1 cellular context compared by ENCODE assay signal in genomic region chr1:168225476-168226190, GRCh38.
TF ChIP-seq lines count a peak whose summit lies in the region.

Gene SFT2D2, plus strand, starts transcription at chr1:168226004. Its CDS starts 76 bp downstream, at chr1:168226080.

TF ChIP-seq in GM12878, 131 proteins besides CTCF, POLR2A, EP300 and RAD21 (continued from another document and continues in another):
- TF ChIP-seq, protein P1, sequence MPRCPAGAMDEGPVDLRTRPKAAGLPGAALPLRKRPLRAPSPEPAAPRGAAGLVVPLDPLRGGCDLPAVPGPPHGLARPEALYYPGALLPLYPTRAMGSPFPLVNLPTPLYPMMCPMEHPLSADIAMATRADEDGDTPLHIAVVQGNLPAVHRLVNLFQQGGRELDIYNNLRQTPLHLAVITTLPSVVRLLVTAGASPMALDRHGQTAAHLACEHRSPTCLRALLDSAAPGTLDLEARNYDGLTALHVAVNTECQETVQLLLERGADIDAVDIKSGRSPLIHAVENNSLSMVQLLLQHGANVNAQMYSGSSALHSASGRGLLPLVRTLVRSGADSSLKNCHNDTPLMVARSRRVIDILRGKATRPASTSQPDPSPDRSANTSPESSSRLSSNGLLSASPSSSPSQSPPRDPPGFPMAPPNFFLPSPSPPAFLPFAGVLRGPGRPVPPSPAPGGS (IDR thresholded peaks at IDR 0.05; ENCODE audit: borderline replicate concordance, insufficient read depth, low read depth, low read length, poor library complexity, severe bottlenecking), result no peak
- TF ChIP-seq GATAD2B (conservative IDR thresholded peaks at IDR 0.05; ENCODE audit: low read depth) (peak; percentile 98), POU2F2 (IDR thresholded peaks at IDR 0.05; ENCODE audit: borderline replicate concordance, low read depth, low read length) (peak; percentile 57; the same call in 2 of the 3 replicates), POLR2AphosphoS5 (IDR thresholded peaks at IDR 0.05; ENCODE audit: low read length) (peak; percentile 78), SIN3A (IDR thresholded peaks at IDR 0.05; ENCODE audit: low read depth, low read length) (peak; percentile 56; the same call in 1 of the 2 replicates), TCF12 (IDR thresholded peaks at IDR 0.05; ENCODE audit: low read depth, low read length) (peak; percentile 73; the same call in 1 of the 2 replicates), NKRF (conservative IDR thresholded peaks at IDR 0.05) (peak; percentile 87), PAX5 (IDR thresholded peaks at IDR 0.05; ENCODE audit: borderline replicate concordance, low read depth, low read length) (no peak), CBX5 (IDR thresholded peaks at IDR 0.05; ENCODE audit: low read depth) (0 out of 2 replicates have a peak, but pooled peaks have one; percentile 6), KAT2A (conservative IDR thresholded peaks at IDR 0.05; ENCODE audit: control insufficient read depth, low read depth, low read length) (no peak), MAX (IDR thresholded peaks at IDR 0.05; ENCODE audit: low read depth, low read length) (peak; percentile 92), ATF3 (IDR thresholded peaks at IDR 0.05; ENCODE audit: borderline replicate concordance, extremely low read depth, low read depth, low read length) (no peak), SIX5 (IDR thresholded peaks at IDR 0.05; ENCODE audit: low read depth, low read length, severe bottlenecking) (no peak), CHD4 (IDR thresholded peaks at IDR 0.05) (no peak), HCFC1 (IDR thresholded peaks at IDR 0.05; ENCODE audit: low read length) (peak; percentile 50; the same call in 1 of the 2 replicates), NR2F1 (conservative IDR thresholded peaks at IDR 0.05) (0 out of 2 replicates have a peak, but pooled peaks have one; percentile 24), RUNX3 (IDR thresholded peaks at IDR 0.05; ENCODE audit: low read length) (peak; percentile 35), NFXL1 (IDR thresholded peaks at IDR 0.05; ENCODE audit: borderline replicate concordance) (no peak), TCF3 (IDR thresholded peaks at IDR 0.05; ENCODE audit: borderline replicate concordance, insufficient read depth, low read depth, low read length) (peak; percentile 89), NR2C1 (IDR thresholded peaks at IDR 0.05) (peak; percentile 47; the same call in 1 of the 2 replicates), SMAD5 (IDR thresholded peaks at IDR 0.05; ENCODE audit: low read depth) (peak; percentile 64; the same call in 1 of the 2 replicates), TBL1XR1 (IDR thresholded peaks at IDR 0.05; ENCODE audit: low read depth, low read length) (no peak; the same call in 1 of the 2 replicates), ZZZ3 (IDR thresholded peaks at IDR 0.05; ENCODE audit: control insufficient read depth, insufficient read length, low read depth) (no peak), DPF2 (IDR thresholded peaks at IDR 0.05) (peak; percentile 79), ZNF217 (IDR thresholded peaks at IDR 0.05) (peak; percentile 55; the same call in 1 of the 2 replicates), HSF1 (IDR thresholded peaks at IDR 0.05; ENCODE audit: low read depth, low read length) (no peak), EZH2 (IDR thresholded peaks at IDR 0.05; ENCODE audit: borderline replicate concordance, control insufficient read depth, low read depth, low read length) (no peak), SKIL (IDR thresholded peaks at IDR 0.05; ENCODE audit: low read depth, poor library complexity, severe bottlenecking) (no peak), ZNF207 (IDR thresholded peaks at IDR 0.05; ENCODE audit: borderline replicate concordance) (0 out of 2 replicates have a peak, but pooled peaks have one; percentile 64), SREBF2 (IDR thresholded peaks at IDR 0.05; ENCODE audit: low read length) (no peak), IKZF1 (conservative IDR thresholded peaks at IDR 0.05) (peak; percentile 85), RB1 (IDR thresholded peaks at IDR 0.05; ENCODE audit: borderline replicate concordance) (peak; percentile 92; the same call in 1 of the 2 replicates), MYC (IDR thresholded peaks at IDR 0.05; ENCODE audit: insufficient read depth, insufficient read length, insufficient replicate concordance, low read length, severe bottlenecking) (peak; percentile 92), SREBF1 (IDR thresholded peaks at IDR 0.05; ENCODE audit: low read length) (no peak), RBBP5 (conservative IDR thresholded peaks at IDR 0.05) (no peak), RELB (IDR thresholded peaks at IDR 0.05; ENCODE audit: low read depth) (no peak)
- TF ChIP-seq, protein P2, sequence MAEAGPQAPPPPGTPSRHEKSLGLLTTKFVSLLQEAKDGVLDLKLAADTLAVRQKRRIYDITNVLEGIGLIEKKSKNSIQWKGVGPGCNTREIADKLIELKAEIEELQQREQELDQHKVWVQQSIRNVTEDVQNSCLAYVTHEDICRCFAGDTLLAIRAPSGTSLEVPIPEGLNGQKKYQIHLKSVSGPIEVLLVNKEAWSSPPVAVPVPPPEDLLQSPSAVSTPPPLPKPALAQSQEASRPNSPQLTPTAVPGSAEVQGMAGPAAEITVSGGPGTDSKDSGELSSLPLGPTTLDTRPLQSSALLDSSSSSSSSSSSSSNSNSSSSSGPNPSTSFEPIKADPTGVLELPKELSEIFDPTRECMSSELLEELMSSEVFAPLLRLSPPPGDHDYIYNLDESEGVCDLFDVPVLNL (IDR thresholded peaks at IDR 0.05; ENCODE audit: low read depth, low read length), result 0 out of 2 replicates have a peak, but pooled peaks have one; percentile 38
- TF ChIP-seq, protein P3, sequence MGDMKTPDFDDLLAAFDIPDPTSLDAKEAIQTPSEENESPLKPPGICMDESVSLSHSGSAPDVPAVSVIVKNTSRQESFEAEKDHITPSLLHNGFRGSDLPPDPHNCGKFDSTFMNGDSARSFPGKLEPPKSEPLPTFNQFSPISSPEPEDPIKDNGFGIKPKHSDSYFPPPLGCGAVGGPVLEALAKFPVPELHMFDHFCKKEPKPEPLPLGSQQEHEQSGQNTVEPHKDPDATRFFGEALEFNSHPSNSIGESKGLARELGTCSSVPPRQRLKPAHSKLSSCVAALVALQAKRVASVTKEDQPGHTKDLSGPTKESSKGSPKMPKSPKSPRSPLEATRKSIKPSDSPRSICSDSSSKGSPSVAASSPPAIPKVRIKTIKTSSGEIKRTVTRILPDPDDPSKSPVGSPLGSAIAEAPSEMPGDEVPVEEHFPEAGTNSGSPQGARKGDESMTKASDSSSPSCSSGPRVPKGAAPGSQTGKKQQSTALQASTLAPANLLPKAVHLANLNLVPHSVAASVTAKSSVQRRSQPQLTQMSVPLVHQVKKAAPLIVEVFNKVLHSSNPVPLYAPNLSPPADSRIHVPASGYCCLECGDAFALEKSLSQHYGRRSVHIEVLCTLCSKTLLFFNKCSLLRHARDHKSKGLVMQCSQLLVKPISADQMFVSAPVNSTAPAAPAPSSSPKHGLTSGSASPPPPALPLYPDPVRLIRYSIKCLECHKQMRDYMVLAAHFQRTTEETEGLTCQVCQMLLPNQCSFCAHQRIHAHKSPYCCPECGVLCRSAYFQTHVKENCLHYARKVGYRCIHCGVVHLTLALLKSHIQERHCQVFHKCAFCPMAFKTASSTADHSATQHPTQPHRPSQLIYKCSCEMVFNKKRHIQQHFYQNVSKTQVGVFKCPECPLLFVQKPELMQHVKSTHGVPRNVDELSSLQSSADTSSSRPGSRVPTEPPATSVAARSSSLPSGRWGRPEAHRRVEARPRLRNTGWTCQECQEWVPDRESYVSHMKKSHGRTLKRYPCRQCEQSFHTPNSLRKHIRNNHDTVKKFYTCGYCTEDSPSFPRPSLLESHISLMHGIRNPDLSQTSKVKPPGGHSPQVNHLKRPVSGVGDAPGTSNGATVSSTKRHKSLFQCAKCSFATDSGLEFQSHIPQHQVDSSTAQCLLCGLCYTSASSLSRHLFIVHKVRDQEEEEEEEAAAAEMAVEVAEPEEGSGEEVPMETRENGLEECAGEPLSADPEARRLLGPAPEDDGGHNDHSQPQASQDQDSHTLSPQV (IDR thresholded peaks at IDR 0.05), result peak; percentile 92
- TF ChIP-seq, protein P4, sequence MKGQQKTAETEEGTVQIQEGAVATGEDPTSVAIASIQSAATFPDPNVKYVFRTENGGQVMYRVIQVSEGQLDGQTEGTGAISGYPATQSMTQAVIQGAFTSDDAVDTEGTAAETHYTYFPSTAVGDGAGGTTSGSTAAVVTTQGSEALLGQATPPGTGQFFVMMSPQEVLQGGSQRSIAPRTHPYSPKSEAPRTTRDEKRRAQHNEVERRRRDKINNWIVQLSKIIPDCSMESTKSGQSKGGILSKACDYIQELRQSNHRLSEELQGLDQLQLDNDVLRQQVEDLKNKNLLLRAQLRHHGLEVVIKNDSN (IDR thresholded peaks at IDR 0.05; ENCODE audit: borderline replicate concordance, extremely low read length, insufficient read depth, low read depth, low read length), result peak; percentile 43
- TF ChIP-seq, protein P5, sequence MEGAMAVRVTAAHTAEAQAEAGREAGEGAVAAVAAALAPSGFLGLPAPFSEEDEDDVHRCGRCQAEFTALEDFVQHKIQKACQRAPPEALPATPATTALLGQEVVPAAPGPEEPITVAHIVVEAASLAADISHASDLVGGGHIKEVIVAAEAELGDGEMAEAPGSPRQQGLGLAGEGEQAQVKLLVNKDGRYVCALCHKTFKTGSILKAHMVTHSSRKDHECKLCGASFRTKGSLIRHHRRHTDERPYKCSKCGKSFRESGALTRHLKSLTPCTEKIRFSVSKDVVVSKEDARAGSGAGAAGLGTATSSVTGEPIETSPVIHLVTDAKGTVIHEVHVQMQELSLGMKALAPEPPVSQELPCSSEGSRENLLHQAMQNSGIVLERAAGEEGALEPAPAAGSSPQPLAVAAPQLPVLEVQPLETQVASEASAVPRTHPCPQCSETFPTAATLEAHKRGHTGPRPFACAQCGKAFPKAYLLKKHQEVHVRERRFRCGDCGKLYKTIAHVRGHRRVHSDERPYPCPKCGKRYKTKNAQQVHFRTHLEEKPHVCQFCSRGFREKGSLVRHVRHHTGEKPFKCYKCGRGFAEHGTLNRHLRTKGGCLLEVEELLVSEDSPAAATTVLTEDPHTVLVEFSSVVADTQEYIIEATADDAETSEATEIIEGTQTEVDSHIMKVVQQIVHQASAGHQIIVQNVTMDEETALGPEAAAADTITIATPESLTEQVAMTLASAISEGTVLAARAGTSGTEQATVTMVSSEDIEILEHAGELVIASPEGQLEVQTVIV (IDR thresholded peaks at IDR 0.05; ENCODE audit: borderline replicate concordance, partially characterized antibody), result peak; percentile 62
